5 cellular contexts compared by ENCODE assay signal in genomic region chr1:56774732-56775131, GRCh38. TPM values are rescaled to one million over a fixed set of nuclear protein-coding genes. Genes with fewer than 3 reads are reported as not detected.
"Had no signal": no experiment of that assay in that cellular context is flagged by ENCODE, and none has a peak within 500 bp of the region (broad histone marks: within the 10 kb centered on the region; RNA-seq: fewer than 3 reads in every experiment).

No MANE protein-coding gene starts in this region.

RNA-seq across cellular contexts. Expression of gene FYB2, which starts 44.5 kb away (rescaled TPM):
- total RNA-seq: HT-29, HT1080, K562 had no signal
- polyA plus RNA-seq: IgD-negative memory B cell, IMR-90, K562 had no signal
